1 cellular context compared by ENCODE assay signal in the genomic region with DNA sequence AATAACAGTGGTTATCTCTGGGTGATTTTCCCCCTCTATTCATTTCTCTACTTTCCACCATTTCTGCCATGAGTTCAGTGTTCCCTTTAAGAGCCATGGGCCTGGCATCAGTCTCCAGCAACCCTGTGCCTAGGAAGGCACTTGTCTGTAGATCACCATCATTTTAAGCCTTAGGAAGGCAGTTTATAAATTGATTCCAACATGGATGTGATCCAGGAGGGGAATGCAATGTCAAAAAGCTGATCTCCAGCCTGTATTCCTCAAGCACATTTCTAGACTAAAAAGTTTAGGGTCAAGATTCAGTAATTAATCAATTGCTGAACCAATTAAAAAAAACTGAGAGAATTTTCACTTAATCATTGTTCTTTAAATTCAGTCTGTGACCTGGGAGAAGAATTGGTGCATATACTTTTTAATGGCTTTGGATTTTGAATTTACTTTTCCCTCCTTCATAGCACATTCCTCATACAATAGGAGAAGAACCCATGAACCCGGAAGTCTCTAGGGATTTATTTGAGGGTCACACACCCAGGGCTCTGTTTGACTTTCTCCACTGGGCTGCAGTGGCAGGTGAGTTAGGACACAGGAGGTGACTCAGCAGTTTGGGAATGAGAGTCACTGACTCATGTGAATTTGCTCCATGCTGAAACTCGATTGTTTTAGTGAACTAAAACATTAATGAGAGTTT.
TF ChIP-seq lines count a peak whose summit lies in the region.

No MANE protein-coding gene starts in this region.

TF ChIP-seq in liver, 16 proteins besides CTCF, POLR2A, EP300 and RAD21 (continued from another document):
- TF ChIP-seq RXRA (IDR thresholded peaks at IDR 0.05) (peak; percentile 78 to 86), TAF1 (conservative IDR thresholded peaks at IDR 0.05) (no peak), SP1 (IDR thresholded peaks at IDR 0.05) (peak; percentile 51), YY1 (IDR thresholded peaks at IDR 0.05) (peak; percentile 72), JUND (IDR thresholded peaks at IDR 0.05) (peak in 1 of 2 donors; percentile 58), GABPA (IDR thresholded peaks at IDR 0.05 in 1 of 2, conservative IDR thresholded peaks at IDR 0.05 in 1 of 2) (peak in 1 of 2 donors; percentile 66)
- TF ChIP-seq, protein P1, sequence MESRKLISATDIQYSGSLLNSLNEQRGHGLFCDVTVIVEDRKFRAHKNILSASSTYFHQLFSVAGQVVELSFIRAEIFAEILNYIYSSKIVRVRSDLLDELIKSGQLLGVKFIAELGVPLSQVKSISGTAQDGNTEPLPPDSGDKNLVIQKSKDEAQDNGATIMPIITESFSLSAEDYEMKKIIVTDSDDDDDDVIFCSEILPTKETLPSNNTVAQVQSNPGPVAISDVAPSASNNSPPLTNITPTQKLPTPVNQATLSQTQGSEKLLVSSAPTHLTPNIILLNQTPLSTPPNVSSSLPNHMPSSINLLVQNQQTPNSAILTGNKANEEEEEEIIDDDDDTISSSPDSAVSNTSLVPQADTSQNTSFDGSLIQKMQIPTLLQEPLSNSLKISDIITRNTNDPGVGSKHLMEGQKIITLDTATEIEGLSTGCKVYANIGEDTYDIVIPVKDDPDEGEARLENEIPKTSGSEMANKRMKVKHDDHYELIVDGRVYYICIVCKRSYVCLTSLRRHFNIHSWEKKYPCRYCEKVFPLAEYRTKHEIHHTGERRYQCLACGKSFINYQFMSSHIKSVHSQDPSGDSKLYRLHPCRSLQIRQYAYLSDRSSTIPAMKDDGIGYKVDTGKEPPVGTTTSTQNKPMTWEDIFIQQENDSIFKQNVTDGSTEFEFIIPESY (IDR thresholded peaks at IDR 0.05), result peak; percentile 65
- TF ChIP-seq, protein P2, sequence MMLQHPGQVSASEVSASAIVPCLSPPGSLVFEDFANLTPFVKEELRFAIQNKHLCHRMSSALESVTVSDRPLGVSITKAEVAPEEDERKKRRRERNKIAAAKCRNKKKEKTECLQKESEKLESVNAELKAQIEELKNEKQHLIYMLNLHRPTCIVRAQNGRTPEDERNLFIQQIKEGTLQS (IDR thresholded peaks at IDR 0.05), result peak; percentile 3
- TF ChIP-seq, protein P3, sequence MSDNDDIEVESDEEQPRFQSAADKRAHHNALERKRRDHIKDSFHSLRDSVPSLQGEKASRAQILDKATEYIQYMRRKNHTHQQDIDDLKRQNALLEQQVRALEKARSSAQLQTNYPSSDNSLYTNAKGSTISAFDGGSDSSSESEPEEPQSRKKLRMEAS (IDR thresholded peaks at IDR 0.05), result peak; percentile 76
